ENCODE assay signal across 14 cellular contexts in the genomic region with DNA sequence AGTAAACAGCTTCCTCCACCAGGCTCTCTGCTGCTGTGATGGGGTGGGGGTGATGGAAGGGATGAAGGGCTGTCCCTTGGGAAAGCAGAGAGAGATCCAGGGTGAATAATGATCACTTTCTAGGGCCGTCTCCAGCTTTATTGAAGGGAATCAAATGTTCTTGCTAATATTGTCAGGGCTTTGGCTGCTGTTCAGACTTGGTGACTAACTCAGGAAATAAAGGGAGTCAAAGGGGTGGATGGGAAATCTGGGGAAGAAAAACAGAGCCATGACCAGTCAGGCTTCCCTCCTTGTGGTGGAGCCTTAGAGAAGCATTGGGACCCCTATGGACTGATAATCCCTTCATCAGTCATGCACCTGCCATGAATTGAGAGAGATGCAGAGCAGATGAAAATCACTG.
DNase-seq lines count a peak whose midpoint lies in the region; ATAC-seq and TF ChIP-seq lines count a peak whose summit lies in the region.
"Had no signal": no experiment of that assay in that cellular context is flagged by ENCODE, and none has a peak within 500 bp of the region (broad histone marks: within the 10 kb centered on the region; RNA-seq: fewer than 3 reads in every experiment).

No MANE protein-coding gene starts in this region.

- peaks cover 1% of the 10 kb centered on the region for H3K27me3 Mint-ChIP-seq in endothelial cell (ENCODE audit: unreplicated experiment)

- peaks cover 10% of the 10 kb centered on the region for H3K4me1 Mint-ChIP-seq in endothelial cell (ENCODE audit: unreplicated experiment)

- H3K9me3 ChIP-seq in left ventricle myocardium inferior (replicated peaks), result no peaks in the 10 kb centered on the region
- H3K9me3 ChIP-seq in right atrium auricular region, result no peaks in the 10 kb centered on the region

- no peak for TF ChIP-seq CTCF in left ventricle myocardium inferior (IDR thresholded peaks at IDR 0.05; ENCODE audit: borderline replicate concordance)
- TF ChIP-seq CTCF in right atrium auricular region (IDR thresholded peaks at IDR 0.05), result no peak
- no peak for TF ChIP-seq CTCF in astrocyte of the spinal cord (IDR thresholded peaks at IDR 0.05; ENCODE audit: low read depth, low read length)
- no peak for TF ChIP-seq CTCF in endothelial cell (IDR thresholded peaks at IDR 0.05; ENCODE audit: unreplicated experiment)

- intact Hi-C loops in left ventricle myocardium inferior (cut with micrococcal nuclease), result no loop called here

- H3K4me1 ChIP-seq in left ventricle myocardium inferior (peaks cover 69% of the 10 kb centered on the region), right atrium auricular region (peaks cover 0 to 17% of the 10 kb centered on the region in 2 donors)

- in situ Hi-C loops in astrocyte of the spinal cord (cut with HindIII; ENCODE audit: low sequenced_read_pairs), result no loop called here

- H3K9me3 Mint-ChIP-seq in endothelial cell (ENCODE audit: unreplicated experiment), result no peaks in the 10 kb centered on the region

- H3K27ac ChIP-seq in left ventricle myocardium inferior (replicated peaks) (peak overlapping the region; percentile 20), right atrium auricular region (peak overlapping the region in 1 of 2 donors; percentile 55)
- H3K27ac ChIP-seq: KMS-11 had no signal

- no peaks in the 10 kb centered on the region for H3K36me3 Mint-ChIP-seq in endothelial cell (ENCODE audit: low read depth, unreplicated experiment)

- no peak for ATAC-seq in GM21381 (IDR thresholded peaks at IDR 0.05; ENCODE audit: unreplicated experiment)

- H3K4me3 ChIP-seq in left ventricle myocardium inferior (no peak overlapping the region), right atrium auricular region (no peak overlapping the region), astrocyte of the spinal cord (ENCODE audit: low read depth, low read length) (no peak overlapping the region)

- H3K27me3 ChIP-seq in left ventricle myocardium inferior (ENCODE audit: low read depth) (no peaks in the 10 kb centered on the region), right atrium auricular region (no peaks in the 10 kb centered on the region)

- no peak for DNase-seq in left ventricle myocardium inferior
- DNase-seq in right atrium auricular region (ENCODE audit: low spot score), result no peak
- DNase-seq in astrocyte of the spinal cord (ENCODE audit: low read depth, low spot score), result peak; percentile 72
- DNase-seq in hippocampal formation (lab: John Stamatoyannopoulos, UW), result peak; percentile 15 to 27
- DNase-seq in endothelial cell (ENCODE audit: low spot score), result no peak
- DNase-seq in GF-D8 (lab: John Stamatoyannopoulos, UW), result no peak
- no peak for DNase-seq in NK-92 (lab: John Stamatoyannopoulos, UW; ENCODE audit: unreplicated experiment)
- DNase-seq: activated T-cell treated with anti-CD3 and anti-CD28 coated beads, Interleukin-2, amount 50 U/mL, for 72 hours; erythroblast; NCI-H187; stimulated activated CD8-positive, alpha-beta memory T cell treated with anti-CD3 and anti-CD28 coated beads, Interleukin-4, amount 100 ng/mL, for 48 hours; trophoblast cell had no signal

- H3K27ac Mint-ChIP-seq in endothelial cell (ENCODE audit: unreplicated experiment), result no peak overlapping the region
- H3K27ac Mint-ChIP-seq: activated T-cell treated with anti-CD3 and anti-CD28 coated beads, Interleukin-2, amount 50 U/mL, for 72 hours had no signal

- H3K4me3 Mint-ChIP-seq in endothelial cell (ENCODE audit: unreplicated experiment), result no peak overlapping the region
- H3K4me3 Mint-ChIP-seq: activated T-cell treated with anti-CD3 and anti-CD28 coated beads, Interleukin-2, amount 50 U/mL, for 72 hours had no signal

- H3K36me3 ChIP-seq in left ventricle myocardium inferior, result no peaks in the 10 kb centered on the region
- H3K36me3 ChIP-seq in right atrium auricular region, result no peaks in the 10 kb centered on the region

Comparison
In these comparisons a context has a peak if more than half of its experiments do, and no peak if none do; other contexts are left out.
1. DNase-seq: peak in astrocyte of the spinal cord (single experiment) and hippocampal formation (2 of 2); none in left ventricle myocardium inferior (single experiment), right atrium auricular region (single experiment), endothelial cell (single experiment), GF-D8 (single experiment) and NK-92 (single experiment).